ENCODE assay signal across 23 cellular contexts in genomic region chr9:136346927-136347465, GRCh38. TPM values are rescaled to one million over a fixed set of nuclear protein-coding genes. Genes with fewer than 3 reads are reported as not detected.
DNase-seq lines count a peak whose midpoint lies in the region; ATAC-seq and TF ChIP-seq lines count a peak whose summit lies in the region.
"Had no signal": no experiment of that assay in that cellular context is flagged by ENCODE, and none has a peak within 500 bp of the region (broad histone marks: within the 10 kb centered on the region; RNA-seq: fewer than 3 reads in every experiment).

No MANE protein-coding gene starts in this region.

- DNase-seq in breast epithelium (ENCODE audit: low spot score in 2 of 2) (no peak), MCF 10A (ENCODE audit: unreplicated experiment) (no peak), cerebellar cortex (ENCODE audit: low spot score) (peak; percentile 73), thyroid gland (no peak), brain microvascular endothelial cell (no peak)
- no peak for DNase-seq in activated naive CD8-positive, alpha-beta T cell treated with anti-CD3 and anti-CD28 coated beads for 36 hours
- DNase-seq: 8988T; Calu3; CD8-positive, alpha-beta T cell; DMS153; IMR-90; NCI-H1417; NCI-H187; NCI-H2107; NCI-H226; NCI-H524; NCI-H774; Right ventricle myocardium superior had no signal

- no peak overlapping the region for H3K4me3 Mint-ChIP-seq in MCF 10A (ENCODE audit: unreplicated experiment)
- no peak overlapping the region for H3K4me3 Mint-ChIP-seq in activated naive CD8-positive, alpha-beta T cell treated with anti-CD3 and anti-CD28 coated beads for 36 hours
- H3K4me3 Mint-ChIP-seq: CD8-positive, alpha-beta T cell; GM23338 had no signal

- H2AFZ ChIP-seq in neural cell (ENCODE audit: low read depth, low read length): no peak overlapping the region
- H2AFZ ChIP-seq: GM23338 had no signal

- H3K27ac ChIP-seq in breast epithelium (peak overlapping the region in 1 of 2 donors; percentile 20), neural cell (ENCODE audit: low read length) (no peak overlapping the region), thyroid gland (no peak overlapping the region), brain microvascular endothelial cell (no peak overlapping the region)

- H3K36me3 Mint-ChIP-seq in MCF 10A (ENCODE audit: insufficient read depth, unreplicated experiment): no peaks in the 10 kb centered on the region
- no peaks in the 10 kb centered on the region for H3K36me3 Mint-ChIP-seq in activated naive CD8-positive, alpha-beta T cell treated with anti-CD3 and anti-CD28 coated beads for 36 hours
- H3K36me3 Mint-ChIP-seq: CD8-positive, alpha-beta T cell had no signal

- H3K27me3 Mint-ChIP-seq in MCF 10A (ENCODE audit: insufficient read depth, unreplicated experiment): no peaks in the 10 kb centered on the region
- H3K27me3 Mint-ChIP-seq in activated naive CD8-positive, alpha-beta T cell treated with anti-CD3 and anti-CD28 coated beads for 36 hours: no peaks in the 10 kb centered on the region

- no peak overlapping the region for H3K4me2 ChIP-seq in neural cell (ENCODE audit: low read length)
- H3K4me2 ChIP-seq: GM23338 had no signal

- H3F3A ChIP-seq in neural cell (ENCODE audit: insufficient read depth, low read length, poor library complexity, severe bottlenecking): no peaks in the 10 kb centered on the region

- H3K79me2 ChIP-seq in neural cell (replicated peaks; ENCODE audit: insufficient read depth, low read length): no peaks in the 10 kb centered on the region

- no peaks in the 10 kb centered on the region for H3K27me3 ChIP-seq in breast epithelium
- no peaks in the 10 kb centered on the region for H3K27me3 ChIP-seq in neural cell (ENCODE audit: insufficient read depth, low read depth, low read length)
- no peaks in the 10 kb centered on the region for H3K27me3 ChIP-seq in thyroid gland
- no peaks in the 10 kb centered on the region for H3K27me3 ChIP-seq in brain microvascular endothelial cell (replicated peaks)

- H3K9me3 Mint-ChIP-seq in MCF 10A (ENCODE audit: unreplicated experiment): no peaks in the 10 kb centered on the region
- H3K9me3 Mint-ChIP-seq in activated naive CD8-positive, alpha-beta T cell treated with anti-CD3 and anti-CD28 coated beads for 36 hours: no peaks in the 10 kb centered on the region
- H3K9me3 Mint-ChIP-seq: CD8-positive, alpha-beta T cell; GM23338 had no signal

- no peak for TF ChIP-seq POLR2A in breast epithelium (IDR thresholded peaks at IDR 0.05)
- no peak for TF ChIP-seq POLR2A in thyroid gland (IDR thresholded peaks at IDR 0.05)

- H3K9me3 ChIP-seq in breast epithelium (no peaks in the 10 kb centered on the region), neural cell (ENCODE audit: low read length) (no peaks in the 10 kb centered on the region), thyroid gland (no peaks in the 10 kb centered on the region)

- no peak for TF ChIP-seq RAD21 in neural cell (conservative IDR thresholded peaks at IDR 0.05)

- H3K27ac Mint-ChIP-seq in MCF 10A (ENCODE audit: low read depth, unreplicated experiment): no peak overlapping the region
- no peak overlapping the region for H3K27ac Mint-ChIP-seq in activated naive CD8-positive, alpha-beta T cell treated with anti-CD3 and anti-CD28 coated beads for 36 hours
- H3K27ac Mint-ChIP-seq: CD8-positive, alpha-beta T cell; GM23338 had no signal

- H3K9me2 ChIP-seq in neural cell (ENCODE audit: insufficient read depth, low read length): no peaks in the 10 kb centered on the region

- H3K36me3 ChIP-seq in breast epithelium (no peaks in the 10 kb centered on the region), neural cell (ENCODE audit: insufficient read depth, low read length) (no peaks in the 10 kb centered on the region), thyroid gland (no peaks in the 10 kb centered on the region), brain microvascular endothelial cell (replicated peaks) (peaks cover 6% of the 10 kb centered on the region)

- in situ Hi-C loops in brain microvascular endothelial cell (cut with HindIII; ENCODE audit: low pct_ligation_motif_present, low sequenced_read_pairs): no loop called here

- CTCF ChIA-PET in MCF 10A (lab: Yijun Ruan, JAX): interaction anchor here (0.9 kb wide), 1 partner anchor 54 kb away, joined by 3 read pairs; no protein-coding TSS in a partner anchor

- H4K20me1 ChIP-seq in neural cell (ENCODE audit: insufficient read depth): no peaks in the 10 kb centered on the region

- POLR2A ChIA-PET in MCF 10A (lab: Yijun Ruan, JAX): interaction anchor here (2.1 kb wide), 1 partner anchor 16 kb away, joined by 10 read pairs; the partner anchor contains the start of gene DNLZ

- no TSS peak for BruUV-seq in MCF 10A (replicated peaks; lab: Mats Ljungman, UMichigan)

- H3K4me1 ChIP-seq in breast epithelium (peaks cover 8 to 9% of the 10 kb centered on the region in 2 donors), thyroid gland (peaks cover 4 to 30% of the 10 kb centered on the region in 2 donors)

- intact Hi-C loops in breast epithelium (cut with DNase I; ENCODE audit: low total_unique reads) (no loop called here), MCF 10A (cut with micrococcal nuclease) (no loop called here), thyroid gland (cut with DNase I) (no loop called here)

- TF ChIP-seq EP300 in neural cell (conservative IDR thresholded peaks at IDR 0.05; ENCODE audit: poor library complexity, severe bottlenecking): no peak

- WGBS in thyroid gland, 2 donors: 85 to 93% methylated on average over 9 to 10 of the region's 20 CpGs

- no peak for ATAC-seq in GM18868 (IDR thresholded peaks at IDR 0.05; ENCODE audit: unreplicated experiment)
- ATAC-seq: CD8-positive, alpha-beta T cell had no signal

- H3K4me3 ChIP-seq in breast epithelium (peak overlapping the region in 2 of 3 donors; percentile 20 to 44), neural cell (ENCODE audit: low read length) (no peak overlapping the region), thyroid gland (replicated peaks in 1 of 3) (no peak overlapping the region), brain microvascular endothelial cell (ENCODE audit: low read depth, low read length) (no peak overlapping the region)
- H3K4me3 ChIP-seq: GM23338 had no signal

- TF ChIP-seq CTCF in breast epithelium (IDR thresholded peaks at IDR 0.05) (no peak), MCF 10A (IDR thresholded peaks at IDR 0.05; ENCODE audit: unreplicated experiment) (no peak), neural cell (IDR thresholded peaks at IDR 0.05; ENCODE audit: poor library complexity, severe bottlenecking) (no peak), thyroid gland (IDR thresholded peaks at IDR 0.05) (no peak), brain microvascular endothelial cell (IDR thresholded peaks at IDR 0.05; ENCODE audit: low read depth, low read length, missing control alignments) (no peak)

- H3K9ac ChIP-seq in neural cell (ENCODE audit: low read length): no peak overlapping the region

- H3K4me1 Mint-ChIP-seq in MCF 10A (ENCODE audit: insufficient read depth, unreplicated experiment): no peaks in the 10 kb centered on the region
- H3K4me1 Mint-ChIP-seq in activated naive CD8-positive, alpha-beta T cell treated with anti-CD3 and anti-CD28 coated beads for 36 hours: no peaks in the 10 kb centered on the region

TF ChIP-seq in neural cell, 6 proteins besides CTCF, POLR2A, EP300 and RAD21 (continues in another document):
- peak; percentile 8 for TF ChIP-seq POLR2AphosphoS5 (IDR thresholded peaks at IDR 0.05)

RNA-seq across cellular contexts. Expression of gene DNLZ, which starts 16.5 kb away (rescaled TPM):
- total RNA-seq in breast epithelium (10 to 100 TPM; 35.4 to 57.4 (median 40.0) TPM), MCF 10A (2022) (24.5 and 30.5 TPM in 2 replicates), thyroid gland (10 to 100 TPM; 16.2 to 58.4 (median 23.1) TPM)
- 23.6 and 36.6 TPM in 2 replicates for polyA plus RNA-seq in neural cell
- polyA minus RNA-seq in neural cell: 7.5 and 9.0 TPM in 2 replicates
- 10 to 100 TPM; 24.9 to 26.2 TPM for total RNA-seq in activated naive CD8-positive, alpha-beta T cell treated with anti-CD3 and anti-CD28 coated beads for 36 hours

RNA-seq across cellular contexts. Expression of gene GPSM1, which starts 19.7 kb away (rescaled TPM):
- 10 to 100 TPM in 1 of 3 donors, 1 to 10 TPM in 2; 5.6 to 19.0 (median 8.6) TPM for total RNA-seq in breast epithelium
- total RNA-seq in MCF 10A (2022): 15.5 and 16.4 TPM in 2 replicates
- polyA plus RNA-seq in neural cell: 117 and 148 TPM in 2 replicates
- 112 and 142 TPM in 2 replicates for polyA minus RNA-seq in neural cell
- 10 to 100 TPM in 3 of 4 donors, 1 to 10 TPM in 1; 5.9 to 18.1 (median 12.2) TPM for total RNA-seq in thyroid gland
- total RNA-seq in activated naive CD8-positive, alpha-beta T cell treated with anti-CD3 and anti-CD28 coated beads for 36 hours: 10 to 100 TPM in 1 of 2 experiments, 1 to 10 TPM in 1; 9.1 to 11.0 TPM
- total RNA-seq: OCI-LY7 had no signal

RNA-seq across cellular contexts. Expression of gene CARD9, which starts 26.5 kb away (rescaled TPM):
- total RNA-seq in breast epithelium (1 to 10 TPM; 3.0 to 7.6 (median 3.3) TPM), MCF 10A (2022) (0.33 and 0.69 TPM in 2 replicates), thyroid gland (1 to 10 TPM in 1 of 4 donors, under 1 TPM in 3; 0.27 to 1.5 (median 0.74) TPM)
- polyA plus RNA-seq in neural cell: 0.52 and 0.77 TPM in 2 replicates
- polyA minus RNA-seq in neural cell: 0.46 and 0.49 TPM in 2 replicates
- total RNA-seq in activated naive CD8-positive, alpha-beta T cell treated with anti-CD3 and anti-CD28 coated beads for 36 hours: 1 to 10 TPM; 1.5 to 1.8 TPM
- total RNA-seq: SK-MEL-5 had no signal

RNA-seq across cellular contexts. Expression of gene CCDC187, which starts 43.1 kb away (rescaled TPM):
- total RNA-seq in breast epithelium (not detected), MCF 10A (2022) (not detected in 2 replicates), thyroid gland (1 to 10 TPM; 5.2 to 9.1 (median 6.2) TPM)
- polyA plus RNA-seq in neural cell: not detected in 2 replicates
- not detected in 2 replicates for polyA minus RNA-seq in neural cell
- not detected for total RNA-seq in activated naive CD8-positive, alpha-beta T cell treated with anti-CD3 and anti-CD28 coated beads for 36 hours
- total RNA-seq: IMR-90, OCI-LY7, Right ventricle myocardium superior, SK-MEL-5 had no signal
- polyA plus RNA-seq: GM23338, IMR-90 had no signal

RNA-seq across cellular contexts. Expression of gene SNAPC4, which starts 53.0 kb away (rescaled TPM):
- total RNA-seq in breast epithelium: 1 to 10 TPM; 4.6 to 7.5 (median 6.7) TPM
- 9.6 and 9.9 TPM in 2 replicates for total RNA-seq in MCF 10A (2022)
- 6.8 and 12.9 TPM in 2 replicates for polyA plus RNA-seq in neural cell
- 10.7 and 14.4 TPM in 2 replicates for polyA minus RNA-seq in neural cell
- 1 to 10 TPM; 7.0 to 8.0 (median 7.5) TPM for total RNA-seq in thyroid gland
- 10 to 100 TPM; 25.2 to 28.0 TPM for total RNA-seq in activated naive CD8-positive, alpha-beta T cell treated with anti-CD3 and anti-CD28 coated beads for 36 hours

Comparison
In these comparisons a context has a peak if more than half of its experiments do, and no peak if none do; other contexts are left out.
1. H3K4me3 ChIP-seq: peak in breast epithelium (2 of 3); none in neural cell (single experiment), thyroid gland (0 of 3) and brain microvascular endothelial cell (single experiment).